1 cellular context compared by ENCODE assay signal in genomic region chr11:63764712-63765631, GRCh38.
A peak's percentile ranks its signal among the peaks of the same experiment; 100 is the strongest.
TF ChIP-seq lines count a peak whose summit lies in the region.

No MANE protein-coding gene starts in this region.

TF ChIP-seq in HepG2, 621 proteins besides CTCF, POLR2A, EP300 and RAD21 (continued from another document):
- TF ChIP-seq, protein P1, sequence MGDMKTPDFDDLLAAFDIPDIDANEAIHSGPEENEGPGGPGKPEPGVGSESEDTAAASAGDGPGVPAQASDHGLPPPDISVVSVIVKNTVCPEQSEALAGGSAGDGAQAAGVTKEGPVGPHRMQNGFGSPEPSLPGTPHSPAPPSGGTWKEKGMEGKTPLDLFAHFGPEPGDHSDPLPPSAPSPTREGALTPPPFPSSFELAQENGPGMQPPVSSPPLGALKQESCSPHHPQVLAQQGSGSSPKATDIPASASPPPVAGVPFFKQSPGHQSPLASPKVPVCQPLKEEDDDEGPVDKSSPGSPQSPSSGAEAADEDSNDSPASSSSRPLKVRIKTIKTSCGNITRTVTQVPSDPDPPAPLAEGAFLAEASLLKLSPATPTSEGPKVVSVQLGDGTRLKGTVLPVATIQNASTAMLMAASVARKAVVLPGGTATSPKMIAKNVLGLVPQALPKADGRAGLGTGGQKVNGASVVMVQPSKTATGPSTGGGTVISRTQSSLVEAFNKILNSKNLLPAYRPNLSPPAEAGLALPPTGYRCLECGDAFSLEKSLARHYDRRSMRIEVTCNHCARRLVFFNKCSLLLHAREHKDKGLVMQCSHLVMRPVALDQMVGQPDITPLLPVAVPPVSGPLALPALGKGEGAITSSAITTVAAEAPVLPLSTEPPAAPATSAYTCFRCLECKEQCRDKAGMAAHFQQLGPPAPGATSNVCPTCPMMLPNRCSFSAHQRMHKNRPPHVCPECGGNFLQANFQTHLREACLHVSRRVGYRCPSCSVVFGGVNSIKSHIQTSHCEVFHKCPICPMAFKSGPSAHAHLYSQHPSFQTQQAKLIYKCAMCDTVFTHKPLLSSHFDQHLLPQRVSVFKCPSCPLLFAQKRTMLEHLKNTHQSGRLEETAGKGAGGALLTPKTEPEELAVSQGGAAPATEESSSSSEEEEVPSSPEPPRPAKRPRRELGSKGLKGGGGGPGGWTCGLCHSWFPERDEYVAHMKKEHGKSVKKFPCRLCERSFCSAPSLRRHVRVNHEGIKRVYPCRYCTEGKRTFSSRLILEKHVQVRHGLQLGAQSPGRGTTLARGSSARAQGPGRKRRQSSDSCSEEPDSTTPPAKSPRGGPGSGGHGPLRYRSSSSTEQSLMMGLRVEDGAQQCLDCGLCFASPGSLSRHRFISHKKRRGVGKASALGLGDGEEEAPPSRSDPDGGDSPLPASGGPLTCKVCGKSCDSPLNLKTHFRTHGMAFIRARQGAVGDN (CRISPR knock-in tag; IDR thresholded peaks at IDR 0.05) = peak; percentile 52
- TF ChIP-seq FOSL1 (CRISPR knock-in tag; IDR thresholded peaks at IDR 0.05; ENCODE audit: borderline replicate concordance) (no peak), NR2C2 (CRISPR knock-in tag; IDR thresholded peaks at IDR 0.05; ENCODE audit: borderline replicate concordance) (0 out of 2 replicates have a peak, but pooled peaks have one; percentile 23), SATB2 (CRISPR knock-in tag; IDR thresholded peaks at IDR 0.05) (no peak), ZNF263 (CRISPR knock-in tag; IDR thresholded peaks at IDR 0.05) (peak; percentile 23; the same call in 1 of the 2 replicates)
- TF ChIP-seq, protein P2, sequence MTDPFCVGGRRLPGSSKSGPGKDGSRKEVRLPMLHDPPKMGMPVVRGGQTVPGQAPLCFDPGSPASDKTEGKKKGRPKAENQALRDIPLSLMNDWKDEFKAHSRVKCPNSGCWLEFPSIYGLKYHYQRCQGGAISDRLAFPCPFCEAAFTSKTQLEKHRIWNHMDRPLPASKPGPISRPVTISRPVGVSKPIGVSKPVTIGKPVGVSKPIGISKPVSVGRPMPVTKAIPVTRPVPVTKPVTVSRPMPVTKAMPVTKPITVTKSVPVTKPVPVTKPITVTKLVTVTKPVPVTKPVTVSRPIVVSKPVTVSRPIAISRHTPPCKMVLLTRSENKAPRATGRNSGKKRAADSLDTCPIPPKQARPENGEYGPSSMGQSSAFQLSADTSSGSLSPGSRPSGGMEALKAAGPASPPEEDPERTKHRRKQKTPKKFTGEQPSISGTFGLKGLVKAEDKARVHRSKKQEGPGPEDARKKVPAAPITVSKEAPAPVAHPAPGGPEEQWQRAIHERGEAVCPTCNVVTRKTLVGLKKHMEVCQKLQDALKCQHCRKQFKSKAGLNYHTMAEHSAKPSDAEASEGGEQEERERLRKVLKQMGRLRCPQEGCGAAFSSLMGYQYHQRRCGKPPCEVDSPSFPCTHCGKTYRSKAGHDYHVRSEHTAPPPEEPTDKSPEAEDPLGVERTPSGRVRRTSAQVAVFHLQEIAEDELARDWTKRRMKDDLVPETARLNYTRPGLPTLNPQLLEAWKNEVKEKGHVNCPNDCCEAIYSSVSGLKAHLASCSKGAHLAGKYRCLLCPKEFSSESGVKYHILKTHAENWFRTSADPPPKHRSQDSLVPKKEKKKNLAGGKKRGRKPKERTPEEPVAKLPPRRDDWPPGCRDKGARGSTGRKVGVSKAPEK (CRISPR knock-in tag; IDR thresholded peaks at IDR 0.05; ENCODE audit: borderline replicate concordance) = no peak
